In the genomic region with DNA sequence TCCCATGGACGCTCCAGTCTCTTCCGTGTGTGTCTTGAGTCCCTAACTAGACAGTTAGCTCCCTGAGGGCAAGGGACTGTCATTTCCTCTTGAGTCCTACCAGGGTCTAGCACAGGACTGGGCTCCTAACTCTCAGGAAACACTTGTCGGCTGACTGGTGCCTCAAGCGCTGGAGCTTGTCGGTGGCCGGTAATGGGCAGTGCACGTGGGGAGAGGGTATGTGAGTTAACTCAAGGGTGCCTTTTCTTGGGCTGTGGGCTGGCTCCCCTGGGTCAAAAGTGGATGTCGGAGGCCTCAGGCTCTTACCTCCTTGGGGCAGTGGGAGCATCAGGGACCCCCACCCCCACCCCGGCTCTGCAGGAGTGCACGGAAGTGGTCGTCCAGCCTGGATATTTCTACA, we compare ENCODE assay signal across 2 cellular contexts.
TF ChIP-seq lines count a peak whose summit lies in the region.

No MANE protein-coding gene starts in this region.

TF ChIP-seq in SK-N-SH, 30 proteins besides CTCF, POLR2A, EP300 and RAD21 (continued from another document):
- TF ChIP-seq, protein P1, sequence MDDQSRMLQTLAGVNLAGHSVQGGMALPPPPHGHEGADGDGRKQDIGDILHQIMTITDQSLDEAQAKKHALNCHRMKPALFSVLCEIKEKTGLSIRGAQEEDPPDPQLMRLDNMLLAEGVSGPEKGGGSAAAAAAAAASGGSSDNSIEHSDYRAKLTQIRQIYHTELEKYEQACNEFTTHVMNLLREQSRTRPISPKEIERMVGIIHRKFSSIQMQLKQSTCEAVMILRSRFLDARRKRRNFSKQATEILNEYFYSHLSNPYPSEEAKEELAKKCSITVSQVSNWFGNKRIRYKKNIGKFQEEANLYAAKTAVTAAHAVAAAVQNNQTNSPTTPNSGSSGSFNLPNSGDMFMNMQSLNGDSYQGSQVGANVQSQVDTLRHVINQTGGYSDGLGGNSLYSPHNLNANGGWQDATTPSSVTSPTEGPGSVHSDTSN (IDR thresholded peaks at IDR 0.05), result no peak
- TF ChIP-seq RCOR1 (IDR thresholded peaks at IDR 0.05; ENCODE audit: low read length) (no peak), SIN3A (IDR thresholded peaks at IDR 0.05; ENCODE audit: borderline replicate concordance, low read depth, low read length) (no peak)
- TF ChIP-seq, protein P2, sequence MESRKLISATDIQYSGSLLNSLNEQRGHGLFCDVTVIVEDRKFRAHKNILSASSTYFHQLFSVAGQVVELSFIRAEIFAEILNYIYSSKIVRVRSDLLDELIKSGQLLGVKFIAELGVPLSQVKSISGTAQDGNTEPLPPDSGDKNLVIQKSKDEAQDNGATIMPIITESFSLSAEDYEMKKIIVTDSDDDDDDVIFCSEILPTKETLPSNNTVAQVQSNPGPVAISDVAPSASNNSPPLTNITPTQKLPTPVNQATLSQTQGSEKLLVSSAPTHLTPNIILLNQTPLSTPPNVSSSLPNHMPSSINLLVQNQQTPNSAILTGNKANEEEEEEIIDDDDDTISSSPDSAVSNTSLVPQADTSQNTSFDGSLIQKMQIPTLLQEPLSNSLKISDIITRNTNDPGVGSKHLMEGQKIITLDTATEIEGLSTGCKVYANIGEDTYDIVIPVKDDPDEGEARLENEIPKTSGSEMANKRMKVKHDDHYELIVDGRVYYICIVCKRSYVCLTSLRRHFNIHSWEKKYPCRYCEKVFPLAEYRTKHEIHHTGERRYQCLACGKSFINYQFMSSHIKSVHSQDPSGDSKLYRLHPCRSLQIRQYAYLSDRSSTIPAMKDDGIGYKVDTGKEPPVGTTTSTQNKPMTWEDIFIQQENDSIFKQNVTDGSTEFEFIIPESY (IDR thresholded peaks at IDR 0.05; ENCODE audit: borderline replicate concordance, low read depth), result no peak

TF ChIP-seq in SK-N-SH treated with all-trans-retinoic acid at 6 μM for 48 hours, 23 proteins besides CTCF, POLR2A, EP300 and RAD21 (continued from another document):
- TF ChIP-seq, protein P3, sequence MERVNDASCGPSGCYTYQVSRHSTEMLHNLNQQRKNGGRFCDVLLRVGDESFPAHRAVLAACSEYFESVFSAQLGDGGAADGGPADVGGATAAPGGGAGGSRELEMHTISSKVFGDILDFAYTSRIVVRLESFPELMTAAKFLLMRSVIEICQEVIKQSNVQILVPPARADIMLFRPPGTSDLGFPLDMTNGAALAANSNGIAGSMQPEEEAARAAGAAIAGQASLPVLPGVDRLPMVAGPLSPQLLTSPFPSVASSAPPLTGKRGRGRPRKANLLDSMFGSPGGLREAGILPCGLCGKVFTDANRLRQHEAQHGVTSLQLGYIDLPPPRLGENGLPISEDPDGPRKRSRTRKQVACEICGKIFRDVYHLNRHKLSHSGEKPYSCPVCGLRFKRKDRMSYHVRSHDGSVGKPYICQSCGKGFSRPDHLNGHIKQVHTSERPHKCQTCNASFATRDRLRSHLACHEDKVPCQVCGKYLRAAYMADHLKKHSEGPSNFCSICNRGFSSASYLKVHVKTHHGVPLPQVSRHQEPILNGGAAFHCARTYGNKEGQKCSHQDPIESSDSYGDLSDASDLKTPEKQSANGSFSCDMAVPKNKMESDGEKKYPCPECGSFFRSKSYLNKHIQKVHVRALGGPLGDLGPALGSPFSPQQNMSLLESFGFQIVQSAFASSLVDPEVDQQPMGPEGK (CRISPR knock-in tag; IDR thresholded peaks at IDR 0.05; ENCODE audit: borderline replicate concordance), result no peak
- TF ChIP-seq CSDC2 (CRISPR knock-in tag; IDR thresholded peaks at IDR 0.05) (no peak), TCF4 (CRISPR knock-in tag; IDR thresholded peaks at IDR 0.05; ENCODE audit: borderline replicate concordance) (no peak), ZNF565 (CRISPR knock-in tag; conservative IDR thresholded peaks at IDR 0.05; ENCODE audit: low read depth) (no peak), SNAI2 (CRISPR knock-in tag; IDR thresholded peaks at IDR 0.05) (no peak), OSR1 (CRISPR knock-in tag; IDR thresholded peaks at IDR 0.05) (no peak)
- TF ChIP-seq, protein P4, sequence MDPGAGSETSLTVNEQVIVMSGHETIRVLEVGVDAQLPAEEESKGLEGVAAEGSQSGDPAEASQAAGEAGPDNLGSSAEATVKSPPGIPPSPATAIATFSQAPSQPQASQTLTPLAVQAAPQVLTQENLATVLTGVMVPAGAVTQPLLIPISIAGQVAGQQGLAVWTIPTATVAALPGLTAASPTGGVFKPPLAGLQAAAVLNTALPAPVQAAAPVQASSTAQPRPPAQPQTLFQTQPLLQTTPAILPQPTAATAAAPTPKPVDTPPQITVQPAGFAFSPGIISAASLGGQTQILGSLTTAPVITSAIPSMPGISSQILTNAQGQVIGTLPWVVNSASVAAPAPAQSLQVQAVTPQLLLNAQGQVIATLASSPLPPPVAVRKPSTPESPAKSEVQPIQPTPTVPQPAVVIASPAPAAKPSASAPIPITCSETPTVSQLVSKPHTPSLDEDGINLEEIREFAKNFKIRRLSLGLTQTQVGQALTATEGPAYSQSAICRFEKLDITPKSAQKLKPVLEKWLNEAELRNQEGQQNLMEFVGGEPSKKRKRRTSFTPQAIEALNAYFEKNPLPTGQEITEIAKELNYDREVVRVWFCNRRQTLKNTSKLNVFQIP (CRISPR knock-in tag; IDR thresholded peaks at IDR 0.05; ENCODE audit: borderline replicate concordance, low read depth), result no peak
- TF ChIP-seq, protein P5, sequence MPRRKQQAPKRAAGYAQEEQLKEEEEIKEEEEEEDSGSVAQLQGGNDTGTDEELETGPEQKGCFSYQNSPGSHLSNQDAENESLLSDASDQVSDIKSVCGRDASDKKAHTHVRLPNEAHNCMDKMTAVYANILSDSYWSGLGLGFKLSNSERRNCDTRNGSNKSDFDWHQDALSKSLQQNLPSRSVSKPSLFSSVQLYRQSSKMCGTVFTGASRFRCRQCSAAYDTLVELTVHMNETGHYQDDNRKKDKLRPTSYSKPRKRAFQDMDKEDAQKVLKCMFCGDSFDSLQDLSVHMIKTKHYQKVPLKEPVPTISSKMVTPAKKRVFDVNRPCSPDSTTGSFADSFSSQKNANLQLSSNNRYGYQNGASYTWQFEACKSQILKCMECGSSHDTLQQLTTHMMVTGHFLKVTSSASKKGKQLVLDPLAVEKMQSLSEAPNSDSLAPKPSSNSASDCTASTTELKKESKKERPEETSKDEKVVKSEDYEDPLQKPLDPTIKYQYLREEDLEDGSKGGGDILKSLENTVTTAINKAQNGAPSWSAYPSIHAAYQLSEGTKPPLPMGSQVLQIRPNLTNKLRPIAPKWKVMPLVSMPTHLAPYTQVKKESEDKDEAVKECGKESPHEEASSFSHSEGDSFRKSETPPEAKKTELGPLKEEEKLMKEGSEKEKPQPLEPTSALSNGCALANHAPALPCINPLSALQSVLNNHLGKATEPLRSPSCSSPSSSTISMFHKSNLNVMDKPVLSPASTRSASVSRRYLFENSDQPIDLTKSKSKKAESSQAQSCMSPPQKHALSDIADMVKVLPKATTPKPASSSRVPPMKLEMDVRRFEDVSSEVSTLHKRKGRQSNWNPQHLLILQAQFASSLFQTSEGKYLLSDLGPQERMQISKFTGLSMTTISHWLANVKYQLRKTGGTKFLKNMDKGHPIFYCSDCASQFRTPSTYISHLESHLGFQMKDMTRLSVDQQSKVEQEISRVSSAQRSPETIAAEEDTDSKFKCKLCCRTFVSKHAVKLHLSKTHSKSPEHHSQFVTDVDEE (CRISPR knock-in tag; IDR thresholded peaks at IDR 0.05), result no peak
TF ChIP-seq in SK-N-SH treated with all-trans-retinoic acid at 6 μM for 48 hours: peak in this region for 0.
